In genomic region chr6:116229287-116229913, GRCh38 we compare ENCODE assay signal across 8 cellular contexts. TPM values are rescaled to one million over a fixed set of nuclear protein-coding genes. Genes with fewer than 3 reads are reported as not detected.
DNase-seq lines count a peak whose midpoint lies in the region; ATAC-seq and TF ChIP-seq lines count a peak whose summit lies in the region.

No MANE protein-coding gene starts in this region.

- no peaks in the 10 kb centered on the region for H3K4me1 ChIP-seq in esophagus squamous epithelium
- H3K4me1 ChIP-seq in mucosa of descending colon (ENCODE audit: low read depth), result no peaks in the 10 kb centered on the region
- H3K4me1 ChIP-seq in CD8-positive, alpha-beta memory T cell (ENCODE audit: insufficient read depth, low read length), result no peaks in the 10 kb centered on the region

- POLR2A ChIA-PET in CD8-positive, alpha-beta memory T cell (lab: Charles Lee), result no interaction called here

- peaks cover 7 to 33% (median 9%) of the 10 kb centered on the region in 3 donors for H3K36me3 Mint-ChIP-seq in CD8-positive, alpha-beta memory T cell

- H3K27ac Mint-ChIP-seq in stimulated activated naive CD8-positive, alpha-beta T cell treated with anti-CD3 and anti-CD28 coated beads, Interleukin-15, amount 100 ng/mL, for 72 hours, result no peak overlapping the region
- H3K27ac Mint-ChIP-seq in CD8-positive, alpha-beta memory T cell, result no peak overlapping the region

- intact Hi-C loops in esophagus squamous epithelium (cut with DNase I), result no loop called here
- intact Hi-C loops in mucosa of descending colon (cut with DNase I, micrococcal nuclease), result no loop called here

- 78 to 89% methylated on average over 16 to 17 of the region's 17 CpGs for WGBS in esophagus squamous epithelium, 2 donors

- H3K9me3 Mint-ChIP-seq in stimulated activated naive CD8-positive, alpha-beta T cell treated with anti-CD3 and anti-CD28 coated beads, Interleukin-15, amount 100 ng/mL, for 72 hours, result no peaks in the 10 kb centered on the region
- no peaks in the 10 kb centered on the region for H3K9me3 Mint-ChIP-seq in CD8-positive, alpha-beta memory T cell

- CTCF ChIA-PET in CD8-positive, alpha-beta memory T cell (lab: Charles Lee), result interaction anchor here (1.4 to 1.7 kb wide), 2 partner anchors 12 to 58 kb away, joined by 4 to 7 read pairs; no protein-coding TSS in a partner anchor

- DNase-seq in DMS114 treated with DMSO at 0.1 percent for 48 hours (lab: John Stamatoyannopoulos, UW; ENCODE audit: unreplicated experiment) (peak; percentile 13), NCI-H69 (lab: John Stamatoyannopoulos, UW) (peak; percentile 95), esophagus squamous epithelium (lab: John Stamatoyannopoulos, UW) (no peak), mucosa of descending colon (peak; percentile 45 to 58 (median 51))
- no peak for DNase-seq in stimulated activated naive CD8-positive, alpha-beta T cell treated with anti-CD3 and anti-CD28 coated beads, Interleukin-15, amount 100 ng/mL, for 72 hours
- DNase-seq in activated CD8-positive, alpha-beta memory T cell treated with anti-CD3 and anti-CD28 coated beads, Interleukin-2, amount 50 U/mL, for 48 hours, result no peak
- no peak for DNase-seq in CD8-positive, alpha-beta memory T cell

- no peak overlapping the region for H3K4me3 Mint-ChIP-seq in stimulated activated naive CD8-positive, alpha-beta T cell treated with anti-CD3 and anti-CD28 coated beads, Interleukin-15, amount 100 ng/mL, for 72 hours
- no peak overlapping the region for H3K4me3 Mint-ChIP-seq in CD8-positive, alpha-beta memory T cell

- H3K9me3 ChIP-seq in esophagus squamous epithelium (no peaks in the 10 kb centered on the region), mucosa of descending colon (no peaks in the 10 kb centered on the region)
- no peaks in the 10 kb centered on the region for H3K9me3 ChIP-seq in CD8-positive, alpha-beta memory T cell (ENCODE audit: low read length)

- no peak for TF ChIP-seq POLR2A in esophagus squamous epithelium (IDR thresholded peaks at IDR 0.05)

- no peaks in the 10 kb centered on the region for H3K27me3 Mint-ChIP-seq in stimulated activated naive CD8-positive, alpha-beta T cell treated with anti-CD3 and anti-CD28 coated beads, Interleukin-15, amount 100 ng/mL, for 72 hours
- H3K27me3 Mint-ChIP-seq in CD8-positive, alpha-beta memory T cell, result no peaks in the 10 kb centered on the region

- H3K27ac ChIP-seq in esophagus squamous epithelium, result no peak overlapping the region
- no peak overlapping the region for H3K27ac ChIP-seq in CD8-positive, alpha-beta memory T cell (ENCODE audit: low read depth, low read length)

- H3K36me3 ChIP-seq in esophagus squamous epithelium (peaks cover 0 to 9% (median 0%) of the 10 kb centered on the region in 3 donors), mucosa of descending colon (ENCODE audit: low read depth) (no peaks in the 10 kb centered on the region)
- no peaks in the 10 kb centered on the region for H3K36me3 ChIP-seq in CD8-positive, alpha-beta memory T cell (ENCODE audit: insufficient read depth, low read length)

- TF ChIP-seq CTCF in esophagus squamous epithelium (IDR thresholded peaks at IDR 0.05), result no peak
- TF ChIP-seq CTCF in mucosa of descending colon (IDR thresholded peaks at IDR 0.05), result no peak

- ATAC-seq in mucosa of descending colon (peak; percentile 32), GM19452 (IDR thresholded peaks at IDR 0.05; ENCODE audit: unreplicated experiment) (no peak)
- ATAC-seq in stimulated activated naive CD8-positive, alpha-beta T cell treated with anti-CD3 and anti-CD28 coated beads, Interleukin-15, amount 100 ng/mL, for 72 hours, result no peak

- peak overlapping the region in 3 of 4 donors; percentile 11 to 47 (median 17) for H3K4me3 ChIP-seq in esophagus squamous epithelium
- H3K4me3 ChIP-seq in mucosa of descending colon, result no peak overlapping the region
- H3K4me3 ChIP-seq in CD8-positive, alpha-beta memory T cell (ENCODE audit: low read length), result no peak overlapping the region

- H3K27me3 ChIP-seq in esophagus squamous epithelium, result no peaks in the 10 kb centered on the region
- H3K27me3 ChIP-seq in CD8-positive, alpha-beta memory T cell (ENCODE audit: insufficient read depth, low read length, poor library complexity, severe bottlenecking), result no peaks in the 10 kb centered on the region

- no peaks in the 10 kb centered on the region for H3K4me1 Mint-ChIP-seq in stimulated activated naive CD8-positive, alpha-beta T cell treated with anti-CD3 and anti-CD28 coated beads, Interleukin-15, amount 100 ng/mL, for 72 hours
- peaks cover 0 to 1% (median 0%) of the 10 kb centered on the region in 3 donors for H3K4me1 Mint-ChIP-seq in CD8-positive, alpha-beta memory T cell

RNA-seq across cellular contexts. Expression of gene TSPYL4, which starts 24.5 kb away (rescaled TPM):
- 10 to 100 TPM in 1 of 4 donors, 1 to 10 TPM in 3; 2.8 to 11.8 (median 6.3) TPM for total RNA-seq in esophagus squamous epithelium
- 10 to 100 TPM in 1 of 3 donors, 1 to 10 TPM in 2; 6.1 to 16.8 (median 9.5) TPM for total RNA-seq in mucosa of descending colon
- 10 to 100 TPM; 19.3 to 19.9 TPM for total RNA-seq in CD8-positive, alpha-beta memory T cell
- 9.4 TPM for polyA plus RNA-seq in CD8-positive, alpha-beta memory T cell

RNA-seq across cellular contexts. Expression of gene TSPYL1, which starts 50.3 kb away (rescaled TPM):
- total RNA-seq in esophagus squamous epithelium (10 to 100 TPM; 55.5 to 78.3 (median 58.1) TPM), mucosa of descending colon (100 to 1,000 TPM in 1 of 3 donors, 10 to 100 TPM in 2; 65.5 to 105 (median 67.0) TPM)
- 10 to 100 TPM; 56.6 to 57.4 TPM for total RNA-seq in CD8-positive, alpha-beta memory T cell
- polyA plus RNA-seq in CD8-positive, alpha-beta memory T cell, result 50.5 TPM

Comparison
In these comparisons a context has a peak if more than half of its experiments do, and no peak if none do; other contexts are left out.
1. DNase-seq: peak in DMS114 treated with DMSO at 0.1 percent for 48 hours (single experiment), NCI-H69 (single experiment) and mucosa of descending colon (3 of 3); none in esophagus squamous epithelium (single experiment), stimulated activated naive CD8-positive, alpha-beta T cell treated with anti-CD3 and anti-CD28 coated beads, Interleukin-15, amount 100 ng/mL, for 72 hours (0 of 2), activated CD8-positive, alpha-beta memory T cell treated with anti-CD3 and anti-CD28 coated beads, Interleukin-2, amount 50 U/mL, for 48 hours (single experiment) and CD8-positive, alpha-beta memory T cell (0 of 5).
2. H3K4me3 ChIP-seq: peak in esophagus squamous epithelium (3 of 4); none in mucosa of descending colon (single experiment) and CD8-positive, alpha-beta memory T cell (single experiment).